11 cellular contexts compared by ENCODE assay signal in the genomic region with DNA sequence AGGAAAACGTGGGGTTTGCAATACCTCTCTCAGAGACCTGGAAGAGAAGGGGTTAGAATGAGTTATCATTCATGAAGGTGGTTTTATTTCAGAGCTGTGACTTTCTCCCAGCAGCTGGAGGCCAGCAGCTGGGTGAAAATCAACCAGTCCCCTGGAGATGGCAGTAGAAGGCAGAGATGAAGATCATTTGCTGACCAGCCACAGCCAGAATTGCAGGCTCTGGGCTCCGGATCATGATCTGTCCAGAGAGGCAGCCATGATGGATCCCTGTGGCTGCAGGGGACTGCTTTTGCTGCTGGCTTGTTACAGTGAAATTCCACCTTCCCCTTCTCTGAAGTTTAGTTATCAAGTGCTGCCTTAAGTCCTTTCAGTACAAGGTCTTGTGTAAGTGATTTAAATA.
DNase-seq lines count a peak whose midpoint lies in the region; ATAC-seq and TF ChIP-seq lines count a peak whose summit lies in the region.
"Had no signal": no experiment of that assay in that cellular context is flagged by ENCODE, and none has a peak within 500 bp of the region (broad histone marks: within the 10 kb centered on the region; RNA-seq: fewer than 3 reads in every experiment).

No MANE protein-coding gene starts in this region.

- in situ Hi-C loops in HAP-1 (cut with MboI; ENCODE audit: low sequenced_read_pairs) = no loop called here

- no peaks in the 10 kb centered on the region for H3K9me3 ChIP-seq in HAP-1
- H3K9me3 ChIP-seq in WERI-Rb-1 (ENCODE audit: severe bottlenecking) = peaks cover 12% of the 10 kb centered on the region
- H3K9me3 ChIP-seq in effector memory CD4-positive, alpha-beta T cell (ENCODE audit: control insufficient read depth, low read length) = no peaks in the 10 kb centered on the region

- DNase-seq in HAP-1 (ENCODE audit: low spot score in 2 of 2) = peak; percentile 5 to 51
- peak; percentile 54 for DNase-seq in WERI-Rb-1
- DNase-seq in islet precursor cell = peak; percentile 59
- DNase-seq in effector memory CD4-positive, alpha-beta T cell = no peak
- DNase-seq: activated CD4-positive, alpha-beta T cell treated with anti-CD3 and anti-CD28 coated beads for 4 hours; MM.1S; natural killer cell had no signal

- ATAC-seq in HG02852 (IDR thresholded peaks at IDR 0.05; ENCODE audit: unreplicated experiment) (no peak), GM19395 (IDR thresholded peaks at IDR 0.05; ENCODE audit: unreplicated experiment) (no peak), HG03045 (IDR thresholded peaks at IDR 0.05; ENCODE audit: unreplicated experiment) (no peak)
- ATAC-seq: natural killer cell had no signal

- H3K36me3 ChIP-seq in HAP-1 (replicated peaks) (no peaks in the 10 kb centered on the region), WERI-Rb-1 (no peaks in the 10 kb centered on the region)
- H3K36me3 ChIP-seq in effector memory CD4-positive, alpha-beta T cell (ENCODE audit: control insufficient read depth, insufficient read depth, low read length) = no peaks in the 10 kb centered on the region

- no peak overlapping the region for H3K4me3 ChIP-seq in HAP-1
- H3K4me3 ChIP-seq in WERI-Rb-1 (ENCODE audit: low read depth, low read length) = no peak overlapping the region
- no peak overlapping the region for H3K4me3 ChIP-seq in effector memory CD4-positive, alpha-beta T cell (ENCODE audit: insufficient read depth, low read depth, low read length, poor library complexity, severe bottlenecking)

- H3K4me1 ChIP-seq in HAP-1 = peaks cover 3% of the 10 kb centered on the region; the same call in 1 of the 2 replicates
- H3K4me1 ChIP-seq in effector memory CD4-positive, alpha-beta T cell (ENCODE audit: control insufficient read depth, insufficient read depth, low read length, poor library complexity, severe bottlenecking) = no peaks in the 10 kb centered on the region

- H3K27me3 ChIP-seq in HAP-1 (ENCODE audit: low read depth) = no peaks in the 10 kb centered on the region
- no peaks in the 10 kb centered on the region for H3K27me3 ChIP-seq in WERI-Rb-1 (ENCODE audit: insufficient read depth, low read depth, severe bottlenecking)
- H3K27me3 ChIP-seq in effector memory CD4-positive, alpha-beta T cell (replicated peaks; ENCODE audit: control insufficient read depth, insufficient read depth, low read length, poor library complexity, severe bottlenecking) = no peaks in the 10 kb centered on the region

- H3K27ac ChIP-seq in 22Rv1 (no peak overlapping the region), WERI-Rb-1 (no peak overlapping the region)
- H3K27ac ChIP-seq in effector memory CD4-positive, alpha-beta T cell (ENCODE audit: insufficient read depth, low read length, poor library complexity, severe bottlenecking) = no peak overlapping the region

- TF ChIP-seq CTCF in 22Rv1 (IDR thresholded peaks at IDR 0.05) (peak; percentile 22; the same call in 1 of the 2 replicates), WERI-Rb-1 (IDR thresholded peaks at IDR 0.05; ENCODE audit: low read depth, low read length) (peak; percentile 35; the same call in 1 of the 2 replicates)

Comparison
In these comparisons a context has a peak if more than half of its experiments do, and no peak if none do; other contexts are left out.
1. DNase-seq: peak in HAP-1 (2 of 2), WERI-Rb-1 (single experiment) and islet precursor cell (single experiment); none in effector memory CD4-positive, alpha-beta T cell (0 of 3).